Comparison of ENCODE assay signal across 8 cellular contexts in the genomic region with DNA sequence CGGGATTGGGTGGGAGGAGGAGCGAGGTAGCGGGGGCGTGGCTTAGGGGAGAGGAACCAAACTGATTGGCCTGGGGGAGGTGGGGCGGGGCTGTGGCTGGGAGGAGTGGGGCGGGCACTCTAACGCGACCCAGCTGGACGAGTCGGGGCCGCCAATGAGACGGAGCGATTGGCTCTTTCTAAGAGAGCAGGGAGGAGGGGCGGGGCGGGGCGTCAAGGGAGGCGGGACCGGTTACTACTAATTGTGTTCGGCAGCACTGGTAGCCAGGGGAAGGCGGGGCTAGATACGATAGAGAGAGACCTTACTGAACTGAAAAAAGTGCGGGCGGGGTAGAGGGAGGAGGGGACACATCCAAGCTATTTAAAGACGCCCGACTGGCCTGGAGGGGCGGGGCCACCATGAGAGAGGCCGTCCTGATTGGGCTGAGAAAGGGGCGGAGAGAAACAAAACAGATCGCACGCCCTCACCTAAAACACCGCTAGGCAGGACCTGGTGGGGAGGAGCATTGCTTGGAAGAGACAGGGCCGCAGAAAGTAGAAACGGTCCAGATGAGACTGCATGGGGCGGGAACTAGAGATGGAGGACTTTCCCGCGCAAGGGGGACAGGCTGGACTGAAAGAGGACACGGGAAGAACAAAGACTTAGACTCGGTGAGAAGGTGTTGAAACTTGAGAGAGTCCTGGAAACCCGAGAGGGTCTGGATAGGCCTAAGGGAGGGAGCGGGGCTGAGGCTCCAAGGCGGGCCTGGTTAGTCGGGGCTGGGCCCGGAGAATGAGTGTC. TPM values are rescaled to one million over a fixed set of nuclear protein-coding genes. Genes with fewer than 3 reads are reported as not detected.
A peak's percentile ranks its signal among the peaks of the same experiment; 100 is the strongest.
DNase-seq lines count a peak whose midpoint lies in the region; ATAC-seq and TF ChIP-seq lines count a peak whose summit lies in the region.

TSS of gene KCNC3 (minus strand) at position 232 of the 780 bp plus-strand sequence. CDS start 295 bp downstream, outside the sequence.

- peak within 1 kb of the TSS; percentile 48 for H3K27ac Mint-ChIP-seq in T-helper 17 cell

- TF ChIP-seq CTCF in astrocyte of the spinal cord (IDR thresholded peaks at IDR 0.05; ENCODE audit: low read depth, low read length) (no peak), retinal pigment epithelial cell (conservative IDR thresholded peaks at IDR 0.05; ENCODE audit: low read depth, low read length) (no peak)

- ATAC-seq in T-helper 17 cell: peak; percentile 71

- H3K27me3 Mint-ChIP-seq in T-helper 17 cell: peaks cover 5% of the 10 kb centered on the region

- in situ Hi-C loops in astrocyte of the spinal cord (cut with HindIII; ENCODE audit: low sequenced_read_pairs): no loop called here

- H3K36me3 Mint-ChIP-seq in T-helper 17 cell (ENCODE audit: low read depth): peaks cover 3% of the 10 kb centered on the region

- DNase-seq in GF-D8 (lab: John Stamatoyannopoulos, UW) (peak; percentile 7), HEK293T (ENCODE audit: extremely low spot score) (peak; percentile 96), NCI-H1436 treated with DMSO at 0.1 percent for 48 hours (lab: John Stamatoyannopoulos, UW) (peak; percentile 100), T-helper 17 cell (peak; percentile 77 to 96 (median 87)), astrocyte of the spinal cord (ENCODE audit: low read depth, low spot score) (peak; percentile 95), hippocampal formation (lab: John Stamatoyannopoulos, UW) (peak; percentile 99 to 100), retinal pigment epithelial cell (ENCODE audit: low read depth) (peak; percentile 90), KG1 (lab: John Stamatoyannopoulos, UW) (no peak)

- H3K4me3 Mint-ChIP-seq in T-helper 17 cell: peak within 1 kb of the TSS; percentile 71

- CTCF ChIA-PET in HEK293T (lab: Yijun Ruan, JAX): interaction anchor here (0.7 to 1.4 kb wide), 4 partner anchors 13 to 64 kb away, joined by 3 to 6 read pairs (median 5); no protein-coding TSS in a partner anchor

- POLR2A ChIA-PET in HEK293T (lab: Yijun Ruan, JAX): interaction anchor here (0.6 to 1.6 kb wide), 8 partner anchors 13 to 395 kb away, joined by 3 to 12 read pairs (median 4); no protein-coding TSS in a partner anchor

- H3K9me3 ChIP-seq in T-helper 17 cell (ENCODE audit: control insufficient read depth, low read length, poor library complexity, severe bottlenecking): no peaks in the 10 kb centered on the region

- H3K4me3 ChIP-seq in astrocyte of the spinal cord (ENCODE audit: low read depth, low read length) (peak within 1 kb of the TSS; percentile 21), retinal pigment epithelial cell (ENCODE audit: low read length) (peak within 1 kb of the TSS; percentile 26)

- H3K4me1 Mint-ChIP-seq in T-helper 17 cell: peaks cover 43% of the 10 kb centered on the region

TF ChIP-seq in HEK293T, 16 proteins besides CTCF, POLR2A, EP300 and RAD21:
- TF ChIP-seq SP1 (IDR thresholded peaks at IDR 0.05) (peak; percentile 29; the same call in 1 of the 2 replicates), HDGF (IDR thresholded peaks at IDR 0.05; ENCODE audit: borderline replicate concordance) (0 out of 2 replicates have a peak, but pooled peaks have one; percentile 33), L3MBTL2 (conservative IDR thresholded peaks at IDR 0.05) (no peak)

RNA-seq across cellular contexts. Expression of gene KCNC3, which starts in this region (rescaled TPM):
- total RNA-seq in T-helper 17 cell: 1 to 10 TPM; 1.4 to 2.0 TPM
